8 cellular contexts compared by ENCODE assay signal in the genomic region with DNA sequence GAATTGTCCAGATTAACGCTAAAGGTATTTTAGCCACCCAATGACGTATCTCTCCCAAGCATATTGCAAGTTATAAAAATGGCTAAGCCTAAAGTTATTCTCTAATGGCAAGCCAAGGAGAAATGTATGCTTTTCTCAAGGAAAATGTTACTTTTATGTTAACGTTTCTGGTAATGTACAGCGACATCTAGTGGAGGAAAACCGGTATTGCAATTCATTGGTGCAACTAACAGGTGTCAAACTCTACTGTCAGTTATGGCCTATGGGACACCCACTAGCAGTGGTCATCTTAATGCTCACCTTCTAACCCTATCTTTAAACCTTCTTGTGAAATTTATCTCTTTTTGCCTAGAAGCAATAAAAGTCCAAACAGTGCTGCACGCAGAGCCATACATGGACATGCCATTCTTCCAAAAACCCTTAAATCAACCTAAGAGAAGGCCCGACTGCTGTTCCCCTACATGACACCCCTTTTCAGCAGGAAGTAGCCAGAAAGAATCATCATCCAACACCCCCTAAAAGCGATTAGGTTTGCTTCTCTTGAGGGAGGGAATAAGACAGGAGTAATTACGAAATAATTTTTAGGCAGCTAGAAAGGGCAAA.
DNase-seq lines count a peak whose midpoint lies in the region; ATAC-seq, FAIRE-seq and TF ChIP-seq lines count a peak whose summit lies in the region.

No MANE protein-coding gene starts in this region.

- H3K9me3 ChIP-seq in CD8-positive, alpha-beta T cell (ENCODE audit: low read length) = no peaks in the 10 kb centered on the region
- H3K9me3 ChIP-seq in astrocyte (ENCODE audit: insufficient read depth, low read depth, low read length) (no peaks in the 10 kb centered on the region), HepG2 (ENCODE audit: low read length) (no peaks in the 10 kb centered on the region), tibial artery (peaks cover 0 to 5% (median 3%) of the 10 kb centered on the region in 3 donors)

- no peaks in the 10 kb centered on the region for H3K27me3 ChIP-seq in CD8-positive, alpha-beta T cell (ENCODE audit: insufficient read depth, low read length)
- H3K27me3 ChIP-seq in astrocyte (ENCODE audit: insufficient read depth, low read length) (no peaks in the 10 kb centered on the region), HepG2 (ENCODE audit: control insufficient read depth in 1 of 2, insufficient read depth in 2 of 2, low read length in 2 of 2) (no peaks in the 10 kb centered on the region), tibial artery (no peaks in the 10 kb centered on the region)

- BruUV-seq in HepG2 (replicated peaks; lab: Mats Ljungman, UMichigan) = no TSS peak

- POLR2A ChIA-PET in CD8-positive, alpha-beta T cell (lab: Charles Lee) = no interaction called here
- POLR2A ChIA-PET in HepG2 (lab: Yijun Ruan, JAX) = interaction anchor here (0.7 kb wide), 1 partner anchor 13 kb away, joined by 3 read pairs; no protein-coding TSS in a partner anchor

- H3K27ac ChIP-seq in CD8-positive, alpha-beta T cell (ENCODE audit: low read depth, low read length) = no peak overlapping the region
- H3K27ac ChIP-seq in astrocyte (ENCODE audit: low read depth, low read length) (no peak overlapping the region), HepG2 (ENCODE audit: extremely low read length, insufficient read depth, low read length) (no peak overlapping the region), tibial artery (no peak overlapping the region)

- no peak overlapping the region for H3K27ac Mint-ChIP-seq in CD8-positive, alpha-beta T cell
- no peak overlapping the region for H3K27ac Mint-ChIP-seq in astrocyte (ENCODE audit: unreplicated experiment)

- H3K27me3 Mint-ChIP-seq in CD8-positive, alpha-beta T cell (ENCODE audit: low read depth) = peaks cover 26% of the 10 kb centered on the region
- peaks cover 5% of the 10 kb centered on the region for H3K27me3 Mint-ChIP-seq in astrocyte (ENCODE audit: low read depth, unreplicated experiment)

- no peak overlapping the region for H3K4me3 ChIP-seq in CD8-positive, alpha-beta T cell (ENCODE audit: low read depth, low read length)
- no peak overlapping the region for H3K4me3 ChIP-seq in astrocyte (ENCODE audit: insufficient read depth, low read depth, low read length)
- no peak overlapping the region for H3K4me3 ChIP-seq in HepG2 (replicated peaks in 1 of 3; ENCODE audit: insufficient read depth in 1 of 3, low read depth in 2 of 3, low read length in 3 of 3)
- no peak overlapping the region for H3K4me3 ChIP-seq in tibial artery

- peaks cover 3% of the 10 kb centered on the region for H3K9me3 Mint-ChIP-seq in CD8-positive, alpha-beta T cell
- H3K9me3 Mint-ChIP-seq in astrocyte (ENCODE audit: unreplicated experiment) = peaks cover 3% of the 10 kb centered on the region

- no peak for TF ChIP-seq POLR2A in HepG2 (IDR thresholded peaks at IDR 0.05; ENCODE audit: insufficient read depth in 1 of 2, low read depth in 2 of 2, low read length in 2 of 2)

- H2AFZ ChIP-seq in astrocyte (ENCODE audit: low read depth, low read length) = no peak overlapping the region
- no peak overlapping the region for H2AFZ ChIP-seq in HepG2 (ENCODE audit: low read length)

- in situ Hi-C loops in HepG2 (cut with HindIII; ENCODE audit: extremely low pct_ligation_motif_present, low pct_unique_long_range_greater_than_20kb) = no loop called here

- H3K36me3 Mint-ChIP-seq in CD8-positive, alpha-beta T cell = no peaks in the 10 kb centered on the region
- no peaks in the 10 kb centered on the region for H3K36me3 Mint-ChIP-seq in astrocyte (ENCODE audit: low read depth, unreplicated experiment)

- TF ChIP-seq EP300 in HepG2 (IDR thresholded peaks at IDR 0.05; ENCODE audit: low read depth in 2 of 2, low read length in 2 of 2) (no peak), HepG2 (CRISPR knock-in tag; IDR thresholded peaks at IDR 0.05; ENCODE audit: borderline replicate concordance) (no peak)

- peak; percentile 42 for ATAC-seq in CD8-positive, alpha-beta T cell
- peak; percentile 49; the same call in 2 of the 3 replicates for ATAC-seq in HepG2
- no peak for ATAC-seq in HG02571 (IDR thresholded peaks at IDR 0.05; ENCODE audit: unreplicated experiment)
- no peak for ATAC-seq in HG03280 (IDR thresholded peaks at IDR 0.05; ENCODE audit: unreplicated experiment)

- no peak overlapping the region for H3K4me3 Mint-ChIP-seq in CD8-positive, alpha-beta T cell
- no peak overlapping the region for H3K4me3 Mint-ChIP-seq in astrocyte (ENCODE audit: unreplicated experiment)

- H3K4me1 ChIP-seq in CD8-positive, alpha-beta T cell (ENCODE audit: insufficient read depth, low read length) = no peaks in the 10 kb centered on the region
- H3K4me1 ChIP-seq in astrocyte (ENCODE audit: insufficient read depth, low read length) = no peaks in the 10 kb centered on the region
- 0 out of 2 replicates have a peak, but pooled peaks cover 6% of the 10 kb centered on the region for H3K4me1 ChIP-seq in HepG2 (ENCODE audit: insufficient read depth, low read length)
- H3K4me1 ChIP-seq in tibial artery = no peaks in the 10 kb centered on the region

- no peak for TF ChIP-seq RAD21 in HepG2 (CRISPR knock-in tag; IDR thresholded peaks at IDR 0.05)

- H3K36me3 ChIP-seq in CD8-positive, alpha-beta T cell (ENCODE audit: insufficient read depth, low read length) = no peaks in the 10 kb centered on the region
- no peaks in the 10 kb centered on the region for H3K36me3 ChIP-seq in astrocyte (ENCODE audit: insufficient read depth, low read length)
- no peaks in the 10 kb centered on the region for H3K36me3 ChIP-seq in HepG2 (replicated peaks in 1 of 2; ENCODE audit: control insufficient read depth in 1 of 2, insufficient read depth in 2 of 2, low read length in 2 of 2)
- H3K36me3 ChIP-seq in tibial artery = no peaks in the 10 kb centered on the region

- H3K4me2 ChIP-seq in astrocyte (ENCODE audit: low read length) = no peak overlapping the region
- no peak overlapping the region for H3K4me2 ChIP-seq in HepG2 (ENCODE audit: low read depth, low read length)

- peak in 4 of 7 experiments; percentile 16 to 47 (median 22) for DNase-seq in CD8-positive, alpha-beta T cell
- DNase-seq in GM18507 (ENCODE audit: extremely low spot score, insufficient read length, low read depth) (peak; percentile 17), NCI-H748 (lab: John Stamatoyannopoulos, UW; ENCODE audit: unreplicated experiment) (peak; percentile 47), astrocyte (ENCODE audit: low read depth) (no peak), HepG2 (ENCODE audit: low spot score) (peak; percentile 51), tibial artery (no peak)

- no peaks in the 10 kb centered on the region for H3K79me2 ChIP-seq in astrocyte (ENCODE audit: insufficient read depth, low read length)
- no peaks in the 10 kb centered on the region for H3K79me2 ChIP-seq in HepG2 (ENCODE audit: insufficient read depth, low read length)

- FAIRE-seq in GM18507 (lab: Jason Lieb, UNC) = peak; percentile 82
- FAIRE-seq in astrocyte (lab: Jason Lieb, UNC) = peak; percentile 78
- FAIRE-seq in HepG2 (lab: Jason Lieb, UNC) = peak; percentile 79

- WGBS in HepG2 (ENCODE audit: low lambda C conversion rate) = 5% methylated on average over 9 of the region's 9 CpGs

- TF ChIP-seq CTCF in CD8-positive, alpha-beta T cell (IDR thresholded peaks at IDR 0.05) = peak; percentile 90
- TF ChIP-seq CTCF in astrocyte (IDR thresholded peaks at IDR 0.05; ENCODE audit: insufficient read depth, low read depth, low read length) (peak; percentile 95), HepG2 (CRISPR knock-in tag; IDR thresholded peaks at IDR 0.05) (peak; percentile 76), tibial artery (IDR thresholded peaks at IDR 0.05) (peak; percentile 47 to 55)

- H3K9ac ChIP-seq in astrocyte (ENCODE audit: low read length) = no peak overlapping the region
- H3K9ac ChIP-seq in HepG2 (ENCODE audit: insufficient read depth, low read depth, low read length) = no peak overlapping the region

- no peaks in the 10 kb centered on the region for H3K4me1 Mint-ChIP-seq in CD8-positive, alpha-beta T cell (ENCODE audit: low read depth)
- H3K4me1 Mint-ChIP-seq in astrocyte (ENCODE audit: low read depth, unreplicated experiment) = no peaks in the 10 kb centered on the region

- CTCF ChIA-PET in CD8-positive, alpha-beta T cell (lab: Charles Lee) = interaction anchor here (0.7 to 1.4 kb wide), 4 partner anchors 10 to 756 kb away, joined by 3 to 5 read pairs (median 3); no protein-coding TSS in a partner anchor
- CTCF ChIA-PET in HepG2 (lab: Yijun Ruan, JAX; ENCODE audit: low intra/inter-chr PET ratio, low total read pairs) = interaction anchor here (1.4 kb wide), 1 partner anchor 302 kb away, joined by 6 read pairs; no protein-coding TSS in a partner anchor

- intact Hi-C loops in CD8-positive, alpha-beta T cell (cut with DNase I, micrococcal nuclease) = loop anchor here (1.0 to 10.0 kb wide), 7 partner anchors 92 to 736 kb away; no protein-coding TSS in a partner anchor
- intact Hi-C loops in HepG2 (cut with micrococcal nuclease; ENCODE audit: unreplicated experiment) = loop anchor here (2.0 to 5.0 kb wide), 6 partner anchors 60 to 302 kb away; partner anchors contain the start of genes CEPT1, DRAM2 and LRIF1
- intact Hi-C loops in tibial artery (cut with DNase I; ENCODE audit: low total_unique reads) = no loop called here

- no peaks in the 10 kb centered on the region for H4K20me1 ChIP-seq in astrocyte (ENCODE audit: insufficient read depth, low read length)
- no peaks in the 10 kb centered on the region for H4K20me1 ChIP-seq in HepG2 (ENCODE audit: insufficient read depth, low read length)

TF ChIP-seq in HepG2, 621 proteins besides CTCF, POLR2A, EP300 and RAD21:
- TF ChIP-seq TCF7L2 (IDR thresholded peaks at IDR 0.05; ENCODE audit: low read depth, low read length) = no peak
- TF ChIP-seq SMC3 (IDR thresholded peaks at IDR 0.05; ENCODE audit: low read length) = peak; percentile 34; the same call in 1 of the 2 replicates
- TF ChIP-seq STAG1 (CRISPR knock-in tag; IDR thresholded peaks at IDR 0.05) = peak; percentile 41; the same call in 1 of the 2 replicates

Comparison
In these comparisons a context has a peak if more than half of its experiments do, and no peak if none do; other contexts are left out.
1. ATAC-seq: peak in CD8-positive, alpha-beta T cell (single experiment) and HepG2 (single experiment); none in HG02571 (single experiment) and HG03280 (single experiment).
2. DNase-seq: peak in CD8-positive, alpha-beta T cell (4 of 7), GM18507 (single experiment), NCI-H748 (single experiment) and HepG2 (single experiment); none in astrocyte (single experiment) and tibial artery (0 of 2).
3. Peak in every context shown above with its lines, with median percentiles within 50 percentile points of each other: CTCF ChIP-seq.